ENCODE assay signal across 12 cellular contexts in genomic region chr6:5517781-5518180, GRCh38.
DNase-seq lines count a peak whose midpoint lies in the region; TF ChIP-seq lines count a peak whose summit lies in the region.
"Had no signal": no experiment of that assay in that cellular context is flagged by ENCODE, and none has a peak within 500 bp of the region (broad histone marks: within the 10 kb centered on the region; RNA-seq: fewer than 3 reads in every experiment).

No MANE protein-coding gene starts in this region.

- H3K9me3 Mint-ChIP-seq in activated naive CD4-positive, alpha-beta T cell treated with anti-CD3 and anti-CD28 coated beads, Interleukin-2, amount 10 ng/mL, durations not matched to agents 7 days and 5 days, result no peaks in the 10 kb centered on the region

- no peaks in the 10 kb centered on the region for H3K4me1 ChIP-seq in hepatocyte (ENCODE audit: insufficient read depth)
- no peaks in the 10 kb centered on the region for H3K4me1 ChIP-seq in uterus

- H3K4me3 Mint-ChIP-seq in activated naive CD4-positive, alpha-beta T cell treated with anti-CD3 and anti-CD28 coated beads, Interleukin-2, amount 10 ng/mL, durations not matched to agents 7 days and 5 days, result peak overlapping the region; percentile 11

- WGBS in hepatocyte (ENCODE audit: low lambda C conversion rate, missing lambda C conversion rate), result 95% methylated on average over 2 of the region's 2 CpGs

- no peaks in the 10 kb centered on the region for H3K79me2 ChIP-seq in hepatocyte

- H3K9me3 ChIP-seq in hepatocyte (ENCODE audit: low read depth) (no peaks in the 10 kb centered on the region), uterus (no peaks in the 10 kb centered on the region)

- peaks cover 57% of the 10 kb centered on the region for H3K4me1 Mint-ChIP-seq in activated naive CD4-positive, alpha-beta T cell treated with anti-CD3 and anti-CD28 coated beads, Interleukin-2, amount 10 ng/mL, durations not matched to agents 7 days and 5 days

- H2AFZ ChIP-seq in hepatocyte, result no peak overlapping the region

- CTCF ChIA-PET in activated naive CD4-positive, alpha-beta T cell treated with anti-CD3 and anti-CD28 coated beads, Interleukin-2, amount 10 ng/mL, durations not matched to agents 7 days and 5 days (lab: Charles Lee), result interaction anchor here (0.8 to 0.9 kb wide), 2 partner anchors 157 to 426 kb away, joined by 3 read pairs; no protein-coding TSS in a partner anchor

- H3K27ac ChIP-seq in hepatocyte, result no peak overlapping the region
- H3K27ac ChIP-seq in uterus, result no peak overlapping the region

- intact Hi-C loops in uterus (cut with DNase I; ENCODE audit: low total_unique reads), result no loop called here

- peak; percentile 5 for DNase-seq in activated T-cell treated with anti-CD3 and anti-CD28 coated beads for 1 hour (ENCODE audit: low read depth)
- no peak for DNase-seq in activated T-cell treated with anti-CD3 and anti-CD28 coated beads for 4 hours
- peak; percentile 17 for DNase-seq in MV-4-11 (lab: John Stamatoyannopoulos, UW)
- peak; percentile 50 for DNase-seq in activated naive CD4-positive, alpha-beta T cell treated with anti-CD3 and anti-CD28 coated beads, Interleukin-2, amount 10 ng/mL, durations not matched to agents 7 days and 5 days
- peak; percentile 15 to 27 for DNase-seq in stimulated activated CD8-positive, alpha-beta memory T cell treated with anti-CD3 and anti-CD28 coated beads, Interleukin-7, amount 100 ng/mL, for 4 hours (ENCODE audit: low read depth in 2 of 2)
- no peak for DNase-seq in hepatocyte (ENCODE audit: low spot score)
- DNase-seq in pons (ENCODE audit: low spot score), result no peak
- no peak for DNase-seq in uterus
- DNase-seq: ACHN; effector CD4-positive, alpha-beta T cell; NCI-H526; SW 1271 had no signal

- H3K27me3 ChIP-seq in hepatocyte (no peaks in the 10 kb centered on the region), uterus (no peaks in the 10 kb centered on the region)

- TF ChIP-seq POLR2A in uterus (IDR thresholded peaks at IDR 0.05), result no peak

- no peaks in the 10 kb centered on the region for H3K27me3 Mint-ChIP-seq in activated naive CD4-positive, alpha-beta T cell treated with anti-CD3 and anti-CD28 coated beads, Interleukin-2, amount 10 ng/mL, durations not matched to agents 7 days and 5 days

- H3K27ac Mint-ChIP-seq in activated naive CD4-positive, alpha-beta T cell treated with anti-CD3 and anti-CD28 coated beads, Interleukin-2, amount 10 ng/mL, durations not matched to agents 7 days and 5 days, result peak overlapping the region; percentile 86

- TF ChIP-seq CTCF in hepatocyte (IDR thresholded peaks at IDR 0.05; ENCODE audit: poor library complexity), result no peak
- no peak for TF ChIP-seq CTCF in uterus (IDR thresholded peaks at IDR 0.05)

- H3K4me3 ChIP-seq in hepatocyte (no peak overlapping the region), uterus (no peak overlapping the region)

- H4K20me1 ChIP-seq in hepatocyte (ENCODE audit: insufficient read depth, poor library complexity, severe bottlenecking), result no peaks in the 10 kb centered on the region

- H3K9me2 ChIP-seq in hepatocyte (replicated peaks; ENCODE audit: insufficient read depth), result no peaks in the 10 kb centered on the region

- H3K4me2 ChIP-seq in hepatocyte, result no peak overlapping the region

- peaks cover 15% of the 10 kb centered on the region for H3K36me3 Mint-ChIP-seq in activated naive CD4-positive, alpha-beta T cell treated with anti-CD3 and anti-CD28 coated beads, Interleukin-2, amount 10 ng/mL, durations not matched to agents 7 days and 5 days

- H3K36me3 ChIP-seq in hepatocyte (replicated peaks; ENCODE audit: insufficient read depth, low read depth), result no peaks in the 10 kb centered on the region
- H3K36me3 ChIP-seq in uterus, result no peaks in the 10 kb centered on the region

Comparison
In these comparisons a context has a peak if more than half of its experiments do, and no peak if none do; other contexts are left out.
1. DNase-seq: peak in activated T-cell treated with anti-CD3 and anti-CD28 coated beads for 1 hour (single experiment), MV-4-11 (single experiment), activated naive CD4-positive, alpha-beta T cell treated with anti-CD3 and anti-CD28 coated beads, Interleukin-2, amount 10 ng/mL, durations not matched to agents 7 days and 5 days (single experiment) and stimulated activated CD8-positive, alpha-beta memory T cell treated with anti-CD3 and anti-CD28 coated beads, Interleukin-7, amount 100 ng/mL, for 4 hours (2 of 2); none in activated T-cell treated with anti-CD3 and anti-CD28 coated beads for 4 hours (single experiment), hepatocyte (single experiment), pons (single experiment) and uterus (0 of 2).